Comparison of ENCODE assay signal across 2 cellular contexts in the genomic region with DNA sequence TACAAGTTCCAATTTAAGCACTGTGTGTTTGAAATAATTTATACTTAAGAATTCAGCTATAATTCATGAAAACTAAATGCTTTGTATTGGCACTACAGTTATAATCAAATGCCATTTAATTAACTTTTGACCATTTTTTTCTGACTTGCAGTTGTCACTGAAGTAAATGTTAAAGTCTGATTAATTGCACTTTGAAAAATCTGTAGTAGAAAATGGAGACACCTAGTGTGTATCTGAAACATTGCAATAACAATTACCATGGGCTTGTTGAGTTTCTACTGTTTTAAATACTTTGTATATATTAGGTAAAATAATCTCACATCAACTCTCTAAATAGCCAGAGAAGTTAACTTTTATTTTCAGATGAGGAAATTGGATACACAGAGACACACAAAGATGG.
TF ChIP-seq lines count a peak whose summit lies in the region.

No MANE protein-coding gene starts in this region.

TF ChIP-seq in Ishikawa, 13 proteins besides CTCF, POLR2A, EP300 and RAD21 (continued from another document):
- no peak for TF ChIP-seq CEBPB (IDR thresholded peaks at IDR 0.05)
TF ChIP-seq in Ishikawa: peak in this region for 0.

TF ChIP-seq in GM12878, 131 proteins besides CTCF, POLR2A, EP300 and RAD21 (continued from another document):
- TF ChIP-seq, protein P1, sequence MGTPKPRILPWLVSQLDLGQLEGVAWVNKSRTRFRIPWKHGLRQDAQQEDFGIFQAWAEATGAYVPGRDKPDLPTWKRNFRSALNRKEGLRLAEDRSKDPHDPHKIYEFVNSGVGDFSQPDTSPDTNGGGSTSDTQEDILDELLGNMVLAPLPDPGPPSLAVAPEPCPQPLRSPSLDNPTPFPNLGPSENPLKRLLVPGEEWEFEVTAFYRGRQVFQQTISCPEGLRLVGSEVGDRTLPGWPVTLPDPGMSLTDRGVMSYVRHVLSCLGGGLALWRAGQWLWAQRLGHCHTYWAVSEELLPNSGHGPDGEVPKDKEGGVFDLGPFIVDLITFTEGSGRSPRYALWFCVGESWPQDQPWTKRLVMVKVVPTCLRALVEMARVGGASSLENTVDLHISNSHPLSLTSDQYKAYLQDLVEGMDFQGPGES (IDR thresholded peaks at IDR 0.05): no peak
- TF ChIP-seq, protein P2, sequence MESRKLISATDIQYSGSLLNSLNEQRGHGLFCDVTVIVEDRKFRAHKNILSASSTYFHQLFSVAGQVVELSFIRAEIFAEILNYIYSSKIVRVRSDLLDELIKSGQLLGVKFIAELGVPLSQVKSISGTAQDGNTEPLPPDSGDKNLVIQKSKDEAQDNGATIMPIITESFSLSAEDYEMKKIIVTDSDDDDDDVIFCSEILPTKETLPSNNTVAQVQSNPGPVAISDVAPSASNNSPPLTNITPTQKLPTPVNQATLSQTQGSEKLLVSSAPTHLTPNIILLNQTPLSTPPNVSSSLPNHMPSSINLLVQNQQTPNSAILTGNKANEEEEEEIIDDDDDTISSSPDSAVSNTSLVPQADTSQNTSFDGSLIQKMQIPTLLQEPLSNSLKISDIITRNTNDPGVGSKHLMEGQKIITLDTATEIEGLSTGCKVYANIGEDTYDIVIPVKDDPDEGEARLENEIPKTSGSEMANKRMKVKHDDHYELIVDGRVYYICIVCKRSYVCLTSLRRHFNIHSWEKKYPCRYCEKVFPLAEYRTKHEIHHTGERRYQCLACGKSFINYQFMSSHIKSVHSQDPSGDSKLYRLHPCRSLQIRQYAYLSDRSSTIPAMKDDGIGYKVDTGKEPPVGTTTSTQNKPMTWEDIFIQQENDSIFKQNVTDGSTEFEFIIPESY (IDR thresholded peaks at IDR 0.05): no peak
- no peak for TF ChIP-seq JUNB (IDR thresholded peaks at IDR 0.05)
- TF ChIP-seq, protein P3, sequence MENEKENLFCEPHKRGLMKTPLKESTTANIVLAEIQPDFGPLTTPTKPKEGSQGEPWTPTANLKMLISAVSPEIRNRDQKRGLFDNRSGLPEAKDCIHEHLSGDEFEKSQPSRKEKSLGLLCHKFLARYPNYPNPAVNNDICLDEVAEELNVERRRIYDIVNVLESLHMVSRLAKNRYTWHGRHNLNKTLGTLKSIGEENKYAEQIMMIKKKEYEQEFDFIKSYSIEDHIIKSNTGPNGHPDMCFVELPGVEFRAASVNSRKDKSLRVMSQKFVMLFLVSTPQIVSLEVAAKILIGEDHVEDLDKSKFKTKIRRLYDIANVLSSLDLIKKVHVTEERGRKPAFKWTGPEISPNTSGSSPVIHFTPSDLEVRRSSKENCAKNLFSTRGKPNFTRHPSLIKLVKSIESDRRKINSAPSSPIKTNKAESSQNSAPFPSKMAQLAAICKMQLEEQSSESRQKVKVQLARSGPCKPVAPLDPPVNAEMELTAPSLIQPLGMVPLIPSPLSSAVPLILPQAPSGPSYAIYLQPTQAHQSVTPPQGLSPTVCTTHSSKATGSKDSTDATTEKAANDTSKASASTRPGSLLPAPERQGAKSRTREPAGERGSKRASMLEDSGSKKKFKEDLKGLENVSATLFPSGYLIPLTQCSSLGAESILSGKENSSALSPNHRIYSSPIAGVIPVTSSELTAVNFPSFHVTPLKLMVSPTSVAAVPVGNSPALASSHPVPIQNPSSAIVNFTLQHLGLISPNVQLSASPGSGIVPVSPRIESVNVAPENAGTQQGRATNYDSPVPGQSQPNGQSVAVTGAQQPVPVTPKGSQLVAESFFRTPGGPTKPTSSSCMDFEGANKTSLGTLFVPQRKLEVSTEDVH (IDR thresholded peaks at IDR 0.05; ENCODE audit: low read depth, partially characterized antibody): no peak
